ENCODE assay signal across 9 cellular contexts in the genomic region with DNA sequence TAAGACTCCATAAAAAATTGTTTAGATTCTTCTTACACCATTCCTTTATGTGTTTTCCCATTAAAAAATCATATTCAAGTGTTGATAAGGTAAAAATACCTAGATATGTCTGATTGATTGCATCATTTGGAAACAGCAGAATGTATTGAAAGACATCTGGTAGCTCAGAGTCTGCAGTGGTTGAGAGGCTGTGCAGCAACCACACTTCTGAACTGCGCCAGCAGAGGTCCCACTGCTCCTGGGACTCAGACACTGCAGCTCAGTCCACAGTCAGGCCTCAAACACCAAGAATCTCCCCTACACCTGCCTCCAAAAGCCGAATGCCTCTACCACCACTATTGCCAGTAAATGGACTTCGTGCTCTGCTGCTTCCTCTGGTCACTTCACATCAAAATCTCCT.
DNase-seq lines count a peak whose midpoint lies in the region; ATAC-seq, FAIRE-seq and TF ChIP-seq lines count a peak whose summit lies in the region.
"Had no signal": no experiment of that assay in that cellular context is flagged by ENCODE, and none has a peak within 500 bp of the region (broad histone marks: within the 10 kb centered on the region; RNA-seq: fewer than 3 reads in every experiment).

No MANE protein-coding gene starts in this region.

- no peaks in the 10 kb centered on the region for H3F3A ChIP-seq in SK-N-SH (replicated peaks; ENCODE audit: insufficient read depth)

- no peak overlapping the region for H3K9ac ChIP-seq in SK-N-SH
- no peak overlapping the region for H3K9ac ChIP-seq in keratinocyte (ENCODE audit: control insufficient read depth, extremely low read depth, insufficient read depth, low read length)

- H3K4me1 ChIP-seq in SK-N-SH (ENCODE audit: control insufficient read depth in 1 of 2, insufficient read depth in 2 of 2, low read depth in 1 of 2, low read length in 1 of 2) (peaks cover 0 to 14% of the 10 kb centered on the region in 2 experiments; a peak in 2 of 4 replicates), keratinocyte (ENCODE audit: control insufficient read depth, extremely low read depth, insufficient read depth, low read length) (peaks cover 10% of the 10 kb centered on the region)

- H3K27ac ChIP-seq in SK-N-SH (ENCODE audit: low read depth in 2 of 2, low read length in 1 of 2): no peak overlapping the region
- H3K27ac ChIP-seq in keratinocyte (ENCODE audit: control insufficient read depth, insufficient read depth, low read length): no peak overlapping the region
- H3K27ac ChIP-seq: epithelial cell of prostate had no signal

- no peak overlapping the region for H2AFZ ChIP-seq in SK-N-SH (ENCODE audit: low read depth)
- H2AFZ ChIP-seq in keratinocyte (ENCODE audit: control insufficient read depth, low read length): no peak overlapping the region

- DNase-seq in SKM-1 treated with dmso at 0.1 percent for 144 hours (lab: John Stamatoyannopoulos, UW; ENCODE audit: unreplicated experiment) (peak; percentile 12), SKM-1 (lab: John Stamatoyannopoulos, UW; ENCODE audit: unreplicated experiment) (no peak), SK-N-SH (peak; percentile 53), anterior cingulate cortex (lab: John Stamatoyannopoulos, UW) (peak in 35 of 58 donors; percentile 3 to 58 (median 20)), keratinocyte (ENCODE audit: low read depth, low spot score) (no peak), RCC 7860 (ENCODE audit: low spot score) (no peak)
- peak; percentile 24 for DNase-seq in stimulated activated CD8-positive, alpha-beta memory T cell treated with anti-CD3 and anti-CD28 coated beads, Interleukin-4, amount 100 ng/mL, for 24 hours (ENCODE audit: low read depth)

- dilution Hi-C loops in keratinocyte (cut with MboI; ENCODE audit: extremely low pct_ligation_motif_present, low sequenced_read_pairs): no loop called here

- H3K36me3 ChIP-seq in SK-N-SH (replicated peaks in 1 of 2; ENCODE audit: control insufficient read depth in 1 of 2, insufficient read depth in 2 of 2, low read length in 1 of 2) (no peaks in the 10 kb centered on the region), keratinocyte (ENCODE audit: control insufficient read depth in 2 of 2, extremely low read depth in 1 of 2, insufficient read depth in 2 of 2, low read length in 2 of 2) (no peaks in the 10 kb centered on the region)

- H3K27me3 ChIP-seq in SK-N-SH (ENCODE audit: insufficient read depth) (no peaks in the 10 kb centered on the region), keratinocyte (ENCODE audit: control insufficient read depth, extremely low read depth, insufficient read depth, low read length) (no peaks in the 10 kb centered on the region)

- no peaks in the 10 kb centered on the region for H3K9me2 ChIP-seq in SK-N-SH

- H4K20me1 ChIP-seq in SK-N-SH (ENCODE audit: insufficient read depth): no peaks in the 10 kb centered on the region
- H4K20me1 ChIP-seq in keratinocyte (ENCODE audit: control insufficient read depth, extremely low read depth, insufficient read depth, low read length): no peaks in the 10 kb centered on the region

- POLR2A ChIA-PET in SK-N-SH (lab: Yijun Ruan, JAX): no interaction called here

- ATAC-seq in HG02938 (IDR thresholded peaks at IDR 0.05; ENCODE audit: unreplicated experiment): peak; percentile 85

- no peaks in the 10 kb centered on the region for H3K9me1 ChIP-seq in keratinocyte (ENCODE audit: control insufficient read depth, extremely low read depth, insufficient read depth, low read length)

- H3K4me3 ChIP-seq in SK-N-SH (ENCODE audit: low read depth in 2 of 2, low read length in 1 of 2) (no peak overlapping the region), keratinocyte (ENCODE audit: control insufficient read depth in 2 of 3, extremely low read depth in 1 of 3, insufficient read depth in 2 of 3, low read depth in 1 of 3, low read length in 3 of 3) (no peak overlapping the region)

- H3K4me2 ChIP-seq in SK-N-SH: no peak overlapping the region
- no peak overlapping the region for H3K4me2 ChIP-seq in keratinocyte (ENCODE audit: control insufficient read depth, extremely low read depth, insufficient read depth, low read depth, low read length)

- TF ChIP-seq CTCF in SK-N-SH (IDR thresholded peaks at IDR 0.05) (peak; percentile 49; the same call in 1 of the 2 replicates), keratinocyte (optimal IDR thresholded peaks at IDR 0.05 in 1 of 3, IDR thresholded peaks at IDR 0.05 in 1 of 3, conservative IDR thresholded peaks at IDR 0.05 in 1 of 3; ENCODE audit: extremely low read depth in 1 of 3, insufficient read depth in 2 of 3, low read length in 3 of 3) (peak; percentile 62 to 80 (median 74))

- no peak for TF ChIP-seq EP300 in SK-N-SH (IDR thresholded peaks at IDR 0.05; ENCODE audit: borderline replicate concordance in 1 of 2, low read depth in 1 of 2, low read length in 1 of 2)

- H3K9me3 ChIP-seq in SK-N-SH: no peaks in the 10 kb centered on the region
- H3K9me3 ChIP-seq in keratinocyte (ENCODE audit: control insufficient read depth, low read depth, low read length): no peaks in the 10 kb centered on the region

- peak; percentile 60 for TF ChIP-seq RAD21 in SK-N-SH (IDR thresholded peaks at IDR 0.05; ENCODE audit: low read length)

- 63% methylated on average over 3 of the region's 3 CpGs for WGBS in SK-N-SH (ENCODE audit: low lambda C conversion rate)

- CTCF ChIA-PET in SK-N-SH (lab: Yijun Ruan, JAX): interaction anchor here (0.6 to 2.0 kb wide), 14 partner anchors 15 to 301 kb away, joined by 3 to 18 read pairs (median 4); a partner anchor contains a TSS

- H3K79me2 ChIP-seq in SK-N-SH (ENCODE audit: insufficient read depth) (no peaks in the 10 kb centered on the region), keratinocyte (ENCODE audit: control insufficient read depth, insufficient read depth, low read length) (no peaks in the 10 kb centered on the region)

- FAIRE-seq in keratinocyte (lab: Jason Lieb, UNC) (peak; percentile 39), RCC 7860 (lab: Jason Lieb, UNC) (no peak)

TF ChIP-seq in SK-N-SH, 30 proteins besides CTCF, POLR2A, EP300 and RAD21:
- TF ChIP-seq GABPA (IDR thresholded peaks at IDR 0.05; ENCODE audit: low read depth): no peak
- TF ChIP-seq SMC3 (IDR thresholded peaks at IDR 0.05; ENCODE audit: low read depth, low read length): peak; percentile 56
TF ChIP-seq in SK-N-SH: peak in this region for 1.

Comparison
In these comparisons a context has a peak if more than half of its experiments do, and no peak if none do; other contexts are left out.
1. DNase-seq: peak in SKM-1 treated with dmso at 0.1 percent for 144 hours (single experiment), SK-N-SH (single experiment), anterior cingulate cortex (35 of 58) and stimulated activated CD8-positive, alpha-beta memory T cell treated with anti-CD3 and anti-CD28 coated beads, Interleukin-4, amount 100 ng/mL, for 24 hours (single experiment); none in SKM-1 (single experiment), keratinocyte (single experiment) and RCC 7860 (single experiment).